Comparison of ENCODE assay signal across 21 cellular contexts in genomic region chr12:8678661-8679111, GRCh38. TPM values are rescaled to one million over a fixed set of nuclear protein-coding genes. Genes with fewer than 3 reads are reported as not detected.
DNase-seq lines count a peak whose midpoint lies in the region; ATAC-seq and TF ChIP-seq lines count a peak whose summit lies in the region.
"Had no signal": no experiment of that assay in that cellular context is flagged by ENCODE, and none has a peak within 500 bp of the region (broad histone marks: within the 10 kb centered on the region; RNA-seq: fewer than 3 reads in every experiment).

No MANE protein-coding gene starts in this region.

- peak overlapping the region; percentile 84 for H2BK120ac ChIP-seq in trophoblast cell (ENCODE audit: insufficient read depth, low read length, poor library complexity)

- no peak overlapping the region for H2BK12ac ChIP-seq in trophoblast cell (ENCODE audit: low read length)

- no peak overlapping the region for H3K9ac ChIP-seq in SK-N-SH
- no peak overlapping the region for H3K9ac ChIP-seq in trophoblast cell (ENCODE audit: low read length)

- H3K23ac ChIP-seq in trophoblast cell (ENCODE audit: low read length): no peak overlapping the region

- H2AFZ ChIP-seq in SK-N-SH (ENCODE audit: low read depth) (no peak overlapping the region), trophoblast cell (ENCODE audit: insufficient read depth, low read length, poor library complexity) (no peak overlapping the region)

- H3K79me1 ChIP-seq in trophoblast cell (ENCODE audit: low read length): peaks cover 40% of the 10 kb centered on the region

- H3K18ac ChIP-seq in trophoblast cell (ENCODE audit: low read length): no peak overlapping the region

- WGBS in SK-N-SH (ENCODE audit: low lambda C conversion rate): 48% methylated on average over 3 of the region's 3 CpGs
- WGBS in trophoblast cell (ENCODE audit: extremely low coverage, insufficient coverage, insufficient read length): no CpG with 5 or more reads among the region's 3 CpGs

- CTCF ChIA-PET in SK-N-SH (lab: Yijun Ruan, JAX) (interaction anchor here (1.1 to 7.9 kb wide), 6 partner anchors 10 to 371 kb away, joined by 3 to 161 read pairs (median 6); partner anchors contain the start of gene A2ML1), GM10248 (lab: Yijun Ruan, JAX) (interaction anchor here (1.1 to 3.9 kb wide), 6 partner anchors 10 to 211 kb away, joined by 3 to 18 read pairs (median 6); no protein-coding TSS in a partner anchor)

- no peak overlapping the region for H3K4ac ChIP-seq in trophoblast cell (ENCODE audit: low read depth, low read length)

- no peaks in the 10 kb centered on the region for H3K9me2 ChIP-seq in SK-N-SH

- no peak overlapping the region for H4K8ac ChIP-seq in trophoblast cell (ENCODE audit: low read depth, low read length)

- H3K9me3 ChIP-seq in SK-N-SH: no peaks in the 10 kb centered on the region
- H3K9me3 ChIP-seq in trophoblast cell (ENCODE audit: insufficient read depth, low read depth, low read length): no peaks in the 10 kb centered on the region
- H3K9me3 ChIP-seq: ascending aorta, heart right ventricle had no signal

- in situ Hi-C loops in Caki2 (cut with HindIII; ENCODE audit: low pct_unique_long_range_greater_than_20kb, low sequenced_read_pairs): no loop called here

- peak in 1 of 2 experiments; percentile 73; a peak in 1 of 4 replicates for TF ChIP-seq EP300 in SK-N-SH (IDR thresholded peaks at IDR 0.05; ENCODE audit: borderline replicate concordance in 1 of 2, low read depth in 1 of 2, low read length in 1 of 2)

- no peak overlapping the region for H3K27ac ChIP-seq in SK-N-SH (ENCODE audit: low read depth in 2 of 2, low read length in 1 of 2)
- peak overlapping the region; percentile 93 for H3K27ac ChIP-seq in trophoblast cell (ENCODE audit: low read depth, low read length)
- H3K27ac ChIP-seq: ascending aorta, heart right ventricle had no signal

- H4K12ac ChIP-seq in trophoblast cell (ENCODE audit: low read depth, low read length): no peak overlapping the region

- H3K27me3 ChIP-seq in SK-N-SH (ENCODE audit: insufficient read depth): no peaks in the 10 kb centered on the region
- H3K27me3 ChIP-seq in trophoblast cell (ENCODE audit: insufficient read depth, low read length): no peaks in the 10 kb centered on the region
- H3K27me3 ChIP-seq: ascending aorta, heart right ventricle had no signal

- H3K4me1 ChIP-seq in SK-N-SH (ENCODE audit: control insufficient read depth in 1 of 2, insufficient read depth in 2 of 2, low read depth in 1 of 2, low read length in 1 of 2): no peaks in the 10 kb centered on the region; a peak in 1 of 4 replicates
- peaks cover 13 to 28% of the 10 kb centered on the region in 2 experiments for H3K4me1 ChIP-seq in trophoblast cell (ENCODE audit: control insufficient read depth in 1 of 2, insufficient read depth in 2 of 2, low read length in 2 of 2)

- H2AK5ac ChIP-seq in trophoblast cell (ENCODE audit: low read length): no peak overlapping the region

- TF ChIP-seq RAD21 in SK-N-SH (IDR thresholded peaks at IDR 0.05; ENCODE audit: low read length): no peak

- H3K79me2 ChIP-seq in SK-N-SH (ENCODE audit: insufficient read depth) (no peaks in the 10 kb centered on the region), trophoblast cell (ENCODE audit: control insufficient read depth, insufficient read depth, low read length, poor library complexity) (peaks cover 2% of the 10 kb centered on the region)

- H4K91ac ChIP-seq in trophoblast cell (ENCODE audit: low read depth, low read length): peak overlapping the region; percentile 93

- H4K20me1 ChIP-seq in SK-N-SH (ENCODE audit: insufficient read depth): no peaks in the 10 kb centered on the region

- no peak overlapping the region for H3K14ac ChIP-seq in trophoblast cell (ENCODE audit: low read length)

- no peak for TF ChIP-seq CTCF in SK-N-SH (IDR thresholded peaks at IDR 0.05)
- TF ChIP-seq CTCF in fibroblast of pulmonary artery (IDR thresholded peaks at IDR 0.05; ENCODE audit: low read length, missing control alignments): no peak
- no peak for TF ChIP-seq CTCF in GM10248 (IDR thresholded peaks at IDR 0.05; ENCODE audit: control extremely low read depth, extremely low read depth, low read depth, missing control alignments)

- H2BK5ac ChIP-seq in trophoblast cell (ENCODE audit: low read depth, low read length, poor library complexity): peak overlapping the region; percentile 80

- H3K36me3 ChIP-seq in SK-N-SH (replicated peaks in 1 of 2; ENCODE audit: control insufficient read depth in 1 of 2, insufficient read depth in 2 of 2, low read length in 1 of 2) (no peaks in the 10 kb centered on the region), trophoblast cell (ENCODE audit: control insufficient read depth in 1 of 2, insufficient read depth in 2 of 2, low read length in 2 of 2) (no peaks in the 10 kb centered on the region)
- H3K36me3 ChIP-seq: ascending aorta, heart right ventricle had no signal

- H3F3A ChIP-seq in SK-N-SH (replicated peaks; ENCODE audit: insufficient read depth): peaks cover 9% of the 10 kb centered on the region

- POLR2A ChIA-PET in SK-N-SH (lab: Yijun Ruan, JAX): interaction anchor here (0.9 kb wide), 1 partner anchor 212 kb away, joined by 4 read pairs; no protein-coding TSS in a partner anchor
- POLR2A ChIA-PET in GM10248 (lab: Yijun Ruan, JAX): no interaction called here

- peak; percentile 73 for DNase-seq in Caki2 (ENCODE audit: low read depth)
- no peak for DNase-seq in SK-N-SH
- DNase-seq in fibroblast of pulmonary artery (ENCODE audit: low read depth): peak; percentile 24
- peak; percentile 95 to 99 for DNase-seq in trophoblast cell
- DNase-seq in GM10248 (ENCODE audit: extremely low spot score): no peak
- no peak for DNase-seq in MV-4-11 (lab: John Stamatoyannopoulos, UW)
- no peak for DNase-seq in stimulated activated CD4-positive, alpha-beta T cell treated with anti-CD3 and anti-CD28 coated beads, Interleukin-12 subunit alpha, Interleukin-12 subunit beta, amount 100 ng/mL, for 4 hours
- DNase-seq: activated naive CD4-positive, alpha-beta T cell treated with anti-CD3 and anti-CD28 coated beads, Interleukin-2, amount 50 U/mL, for 16 hours; activated T-cell treated with anti-CD3 and anti-CD28 coated beads, Interleukin-2, amount 50 U/mL, for 72 hours; CD8-positive, alpha-beta T cell; heart right ventricle; naive B cell; NCI-H2029 treated with DMSO at 0.1 percent for 48 hours; stimulated activated CD4-positive, alpha-beta T cell treated with anti-CD3 and anti-CD28 coated beads, Interleukin-15, amount 100 ng/mL, for 24 hours; T-cell had no signal

- H3K4me3 ChIP-seq in SK-N-SH (ENCODE audit: low read depth in 2 of 2, low read length in 1 of 2): no peak overlapping the region; a peak in 1 of 4 replicates
- H3K4me3 ChIP-seq in fibroblast of pulmonary artery (replicated peaks; ENCODE audit: low read depth, low read length): no peak overlapping the region
- no peak overlapping the region for H3K4me3 ChIP-seq in trophoblast cell (ENCODE audit: low read depth, low read length)
- H3K4me3 ChIP-seq: ascending aorta, heart right ventricle had no signal

- H3K4me2 ChIP-seq in SK-N-SH (no peak overlapping the region), trophoblast cell (ENCODE audit: low read length) (no peak overlapping the region)

- no peak for ATAC-seq in GM19328 (IDR thresholded peaks at IDR 0.05; ENCODE audit: unreplicated experiment)
- ATAC-seq: activated T-cell treated with anti-CD3 and anti-CD28 coated beads, Interleukin-2, amount 50 U/mL, for 72 hours; CD8-positive, alpha-beta T cell; heart right ventricle; T-cell had no signal

TF ChIP-seq in SK-N-SH, 30 proteins besides CTCF, POLR2A, EP300 and RAD21 (continues in another document):
- TF ChIP-seq FOSL2 (IDR thresholded peaks at IDR 0.05; ENCODE audit: borderline replicate concordance, low read depth) (0 out of 2 replicates have a peak, but pooled peaks have one; percentile 35), TCF12 (IDR thresholded peaks at IDR 0.05) (peak; percentile 92), TAF1 (IDR thresholded peaks at IDR 0.05; ENCODE audit: borderline replicate concordance, low read depth, low read length) (no peak), JUND (IDR thresholded peaks at IDR 0.05) (peak; percentile 63), TEAD4 (IDR thresholded peaks at IDR 0.05; ENCODE audit: borderline replicate concordance, insufficient read depth) (peak; percentile 79), MXI1 (IDR thresholded peaks at IDR 0.05; ENCODE audit: low read depth, low read length) (no peak), GATA2 (CRISPR knock-in tag; IDR thresholded peaks at IDR 0.05) (no peak), CHD2 (IDR thresholded peaks at IDR 0.05; ENCODE audit: low read length, partially characterized antibody) (no peak), PBX3 (IDR thresholded peaks at IDR 0.05) (peak; percentile 94), NRF1 (IDR thresholded peaks at IDR 0.05; ENCODE audit: low read depth, low read length) (no peak)

RNA-seq across cellular contexts. Expression of gene MFAP5, which starts 16.1 kb away (rescaled TPM):
- total RNA-seq in Caki2 (2014; rRNA removed; shearing (Covaris generic); ENCODE audit: low replicate concordance): not detected in 2 replicates
- polyA plus RNA-seq in SK-N-SH (2012; rRNA removed): 19.1 and 34.8 TPM in 2 replicates
- 18.8 and 24.3 TPM in 2 replicates for polyA plus RNA-seq in SK-N-SH (2012; cell fraction: cytosol; rRNA removed)
- polyA plus RNA-seq in SK-N-SH (2012; cell fraction: nucleus; rRNA removed): 23.4 and 52.1 TPM in 2 replicates
- polyA plus RNA-seq in trophoblast cell (2013): 455 and 486 TPM in 2 replicates
- total RNA-seq: activated CD8-positive, alpha-beta memory T cell treated with anti-CD3 and anti-CD28 coated beads for 36 hours; activated T-cell treated with anti-CD3 and anti-CD28 coated beads, Interleukin-2, amount 50 U/mL, for 72 hours; CD8-positive, alpha-beta T cell; H4; lung microvascular endothelial cell; NCI-H460; T-cell had no signal

RNA-seq across cellular contexts. Expression of gene RIMKLB, which starts 19.1 kb away (rescaled TPM):
- total RNA-seq in Caki2 (2014; rRNA removed; shearing (Covaris generic); ENCODE audit: low replicate concordance): 12.4 and 12.6 TPM in 2 replicates
- 24.5 and 33.3 TPM in 2 replicates for polyA plus RNA-seq in SK-N-SH (2012; rRNA removed)
- 18.4 and 25.4 TPM in 2 replicates for polyA plus RNA-seq in SK-N-SH (2012; cell fraction: cytosol; rRNA removed)
- 73.1 and 111 TPM in 2 replicates for polyA plus RNA-seq in SK-N-SH (2012; cell fraction: nucleus; rRNA removed)
- polyA plus RNA-seq in trophoblast cell (2013): 62.1 and 62.8 TPM in 2 replicates

Comparison
In these comparisons a context has a peak if more than half of its experiments do, and no peak if none do; other contexts are left out.
1. DNase-seq: peak in Caki2 (single experiment), fibroblast of pulmonary artery (single experiment) and trophoblast cell (2 of 2); none in SK-N-SH (single experiment), GM10248 (single experiment), MV-4-11 (single experiment) and stimulated activated CD4-positive, alpha-beta T cell treated with anti-CD3 and anti-CD28 coated beads, Interleukin-12 subunit alpha, Interleukin-12 subunit beta, amount 100 ng/mL, for 4 hours (single experiment).